ENCODE assay signal across 16 cellular contexts in the genomic region with DNA sequence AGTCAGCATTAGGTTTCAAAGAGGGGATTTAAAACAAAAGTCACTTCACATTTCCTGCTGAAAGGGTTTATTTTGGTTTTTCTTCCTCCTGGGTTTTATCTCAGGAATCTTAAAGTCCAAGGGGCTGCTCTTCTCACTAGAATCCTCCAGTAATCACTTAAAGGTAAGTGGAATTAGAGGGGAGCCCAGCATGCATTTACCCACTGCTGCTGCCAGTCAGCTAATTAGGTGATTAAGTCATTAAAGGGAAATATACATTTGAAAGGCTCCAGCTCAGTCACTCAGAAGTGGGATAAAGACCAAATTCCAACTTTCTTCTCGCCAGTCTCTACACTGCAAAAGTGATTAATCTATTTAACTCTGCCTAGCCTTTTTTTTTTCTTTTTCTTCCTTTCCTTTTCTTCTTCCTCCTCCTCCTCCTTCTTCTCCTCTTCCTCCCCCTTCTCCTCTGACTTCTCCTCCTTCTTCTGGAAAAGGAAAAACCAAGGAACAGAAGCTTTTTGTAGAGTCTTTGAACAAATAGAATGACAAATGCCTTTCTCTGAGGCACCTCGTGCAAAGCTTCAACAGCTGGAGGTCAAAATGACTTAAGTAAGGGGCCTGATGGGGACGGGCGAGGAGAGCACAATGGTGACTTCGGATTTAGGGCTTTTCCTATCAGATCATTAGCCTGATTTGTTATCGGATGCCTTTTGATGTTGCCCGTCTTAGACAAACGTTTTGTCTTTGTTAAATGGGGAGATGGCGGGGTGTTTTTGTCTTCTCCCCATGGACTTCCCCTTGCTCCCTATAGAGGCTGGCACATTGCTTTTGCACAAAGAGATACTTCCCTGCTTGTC.
DNase-seq lines count a peak whose midpoint lies in the region; FAIRE-seq and TF ChIP-seq lines count a peak whose summit lies in the region.
"Had no signal": no experiment of that assay in that cellular context is flagged by ENCODE, and none has a peak within 500 bp of the region (broad histone marks: within the 10 kb centered on the region; RNA-seq: fewer than 3 reads in every experiment).

No MANE protein-coding gene starts in this region.

- H3K27ac Mint-ChIP-seq in neural crest cell (ENCODE audit: unreplicated experiment) (peak overlapping the region; percentile 21), Calu3 (ENCODE audit: unreplicated experiment) (no peak overlapping the region)

- no peaks in the 10 kb centered on the region for H3K4me1 ChIP-seq in esophagus muscularis mucosa
- H3K4me1 ChIP-seq: SJCRH30 had no signal

- H3K4me1 Mint-ChIP-seq in neural crest cell (peaks cover 28% of the 10 kb centered on the region), Calu3 (ENCODE audit: low read depth, unreplicated experiment) (no peaks in the 10 kb centered on the region)

- H3K27me3 ChIP-seq in H7 (ENCODE audit: control insufficient read depth, insufficient read depth, low read length) (peaks cover 3% of the 10 kb centered on the region), esophagus muscularis mucosa (peaks cover 0 to 6% (median 0%) of the 10 kb centered on the region in 4 donors)
- H3K27me3 ChIP-seq: SJCRH30 had no signal

- H3K4me3 ChIP-seq in H7 (ENCODE audit: insufficient read depth, low read depth, low read length) (no peak overlapping the region), esophagus muscularis mucosa (no peak overlapping the region)
- H3K4me3 ChIP-seq: SJCRH30 had no signal

- TF ChIP-seq POLR2A in esophagus muscularis mucosa (IDR thresholded peaks at IDR 0.05; ENCODE audit: low read depth), result no peak

- H3K27ac ChIP-seq in esophagus muscularis mucosa (replicated peaks in 1 of 4), result no peak overlapping the region
- H3K27ac ChIP-seq: SJCRH30 had no signal

- H3K9me3 Mint-ChIP-seq in neural crest cell (peaks cover 19% of the 10 kb centered on the region), Calu3 (ENCODE audit: low read depth, unreplicated experiment) (peaks cover 11% of the 10 kb centered on the region)

- CTCF ChIA-PET in Calu3 (lab: Charles Lee), result no interaction called here

- WGBS in esophagus muscularis mucosa, result 33% methylated on average over 9 of the region's 9 CpGs

- H3K36me3 ChIP-seq in H7 (replicated peaks; ENCODE audit: control insufficient read depth, insufficient read depth, low read length) (no peaks in the 10 kb centered on the region), esophagus muscularis mucosa (no peaks in the 10 kb centered on the region)
- H3K36me3 ChIP-seq: SJCRH30 had no signal

- H3K4me3 Mint-ChIP-seq in neural crest cell, result no peak overlapping the region
- no peak overlapping the region for H3K4me3 Mint-ChIP-seq in Calu3 (ENCODE audit: low read depth, unreplicated experiment)

- intact Hi-C loops in esophagus muscularis mucosa (cut with DNase I), result no loop called here
- intact Hi-C loops in Calu3 (cut with micrococcal nuclease; ENCODE audit: unreplicated experiment), result no loop called here

- TF ChIP-seq EP300 in esophagus muscularis mucosa (IDR thresholded peaks at IDR 0.05), result no peak

- no peaks in the 10 kb centered on the region for H3K9me3 ChIP-seq in esophagus muscularis mucosa
- H3K9me3 ChIP-seq: SJCRH30 had no signal

- no peak for TF ChIP-seq CTCF in esophagus muscularis mucosa (IDR thresholded peaks at IDR 0.05)
- no peak for TF ChIP-seq CTCF in neural crest cell (conservative IDR thresholded peaks at IDR 0.05)
- no peak for TF ChIP-seq CTCF in Calu3 (IDR thresholded peaks at IDR 0.05; ENCODE audit: unreplicated experiment)

- DNase-seq in H7 (peak; percentile 49), NCI-H82 (lab: John Stamatoyannopoulos, UW) (peak; percentile 63), esophagus muscularis mucosa (ENCODE audit: extremely low spot score) (peak; percentile 83), neural crest cell (ENCODE audit: low read depth, low spot score) (no peak), NCI-H2227 treated with DMSO at 0.1 percent for 48 hours (lab: John Stamatoyannopoulos, UW) (no peak), RCC 7860 (ENCODE audit: low spot score) (no peak), Calu3 (no peak), AML-193 (lab: John Stamatoyannopoulos, UW) (no peak)
- DNase-seq: ACHN, COR-L47, KBM-7, NCI-H146, NCI-H2081 treated with DMSO at 0.1 percent for 48 hours, NCI-H345, NCI-H69, SJCRH30 had no signal

- H3K27me3 Mint-ChIP-seq in neural crest cell (ENCODE audit: low read depth) (no peaks in the 10 kb centered on the region), Calu3 (ENCODE audit: unreplicated experiment) (no peaks in the 10 kb centered on the region)

- H3K36me3 Mint-ChIP-seq in neural crest cell (ENCODE audit: low read depth), result no peaks in the 10 kb centered on the region
- H3K36me3 Mint-ChIP-seq in Calu3 (ENCODE audit: insufficient read depth, unreplicated experiment), result no peaks in the 10 kb centered on the region

- no TSS peak for BruUV-seq in Calu3 (replicated peaks; lab: Mats Ljungman, UMichigan)

- no peak for FAIRE-seq in RCC 7860 (lab: Jason Lieb, UNC)

Comparison
In these comparisons a context has a peak if more than half of its experiments do, and no peak if none do; other contexts are left out.
1. DNase-seq: peak in H7 (single experiment), NCI-H82 (single experiment) and esophagus muscularis mucosa (single experiment); none in neural crest cell (single experiment), NCI-H2227 treated with DMSO at 0.1 percent for 48 hours (single experiment), RCC 7860 (single experiment), Calu3 (single experiment) and AML-193 (0 of 2).